In the genomic region with DNA sequence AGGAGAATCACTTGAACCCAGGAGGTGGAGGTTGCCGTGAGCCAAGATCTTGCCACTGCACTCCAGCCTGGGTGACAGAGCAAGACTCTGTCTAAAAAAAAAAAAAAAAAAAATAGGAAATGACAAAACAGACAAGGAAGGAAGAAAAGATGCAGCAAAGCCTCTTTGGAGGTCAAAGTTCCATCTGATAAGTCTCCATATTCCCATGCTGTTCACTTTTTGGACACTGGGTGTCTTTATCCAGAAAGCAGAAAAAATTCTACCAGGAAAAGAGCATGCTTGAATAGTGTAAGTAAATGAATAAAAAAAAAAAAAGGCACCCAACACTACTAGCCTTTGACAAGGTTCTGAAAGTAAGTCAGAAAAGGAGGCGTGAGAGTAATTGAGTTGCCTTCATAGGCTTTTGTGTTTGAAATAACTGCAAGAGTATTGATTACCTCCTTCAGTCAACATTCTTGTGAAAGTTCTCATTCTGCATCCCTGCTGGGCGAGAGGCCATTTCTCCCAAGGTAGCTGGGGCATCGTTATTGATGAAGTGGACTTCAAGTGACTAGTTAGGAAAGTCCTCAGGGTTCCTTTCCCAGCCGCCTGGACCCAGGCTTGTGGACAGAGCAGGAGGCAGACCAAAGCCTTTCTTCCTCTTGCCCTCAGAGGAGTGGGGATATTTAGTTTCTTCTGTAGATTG, we compare ENCODE assay signal across 1 cellular context.
TF ChIP-seq lines count a peak whose summit lies in the region.

No MANE protein-coding gene starts in this region.

TF ChIP-seq in HepG2, 621 proteins besides CTCF, POLR2A, EP300 and RAD21 (continued from another document and continues in another):
- TF ChIP-seq, protein P1, sequence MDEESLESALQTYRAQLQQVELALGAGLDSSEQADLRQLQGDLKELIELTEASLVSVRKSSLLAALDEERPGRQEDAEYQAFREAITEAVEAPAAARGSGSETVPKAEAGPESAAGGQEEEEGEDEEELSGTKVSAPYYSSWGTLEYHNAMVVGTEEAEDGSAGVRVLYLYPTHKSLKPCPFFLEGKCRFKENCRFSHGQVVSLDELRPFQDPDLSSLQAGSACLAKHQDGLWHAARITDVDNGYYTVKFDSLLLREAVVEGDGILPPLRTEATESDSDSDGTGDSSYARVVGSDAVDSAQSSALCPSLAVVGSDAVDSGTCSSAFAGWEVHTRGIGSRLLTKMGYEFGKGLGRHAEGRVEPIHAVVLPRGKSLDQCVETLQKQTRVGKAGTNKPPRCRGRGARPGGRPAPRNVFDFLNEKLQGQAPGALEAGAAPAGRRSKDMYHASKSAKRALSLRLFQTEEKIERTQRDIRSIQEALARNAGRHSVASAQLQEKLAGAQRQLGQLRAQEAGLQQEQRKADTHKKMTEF (CRISPR knock-in tag; IDR thresholded peaks at IDR 0.05): 0 out of 2 replicates have a peak, but pooled peaks have one; percentile 20
- no peak for TF ChIP-seq CHD2 (IDR thresholded peaks at IDR 0.05; ENCODE audit: low read depth, low read length)
- TF ChIP-seq, protein P2, sequence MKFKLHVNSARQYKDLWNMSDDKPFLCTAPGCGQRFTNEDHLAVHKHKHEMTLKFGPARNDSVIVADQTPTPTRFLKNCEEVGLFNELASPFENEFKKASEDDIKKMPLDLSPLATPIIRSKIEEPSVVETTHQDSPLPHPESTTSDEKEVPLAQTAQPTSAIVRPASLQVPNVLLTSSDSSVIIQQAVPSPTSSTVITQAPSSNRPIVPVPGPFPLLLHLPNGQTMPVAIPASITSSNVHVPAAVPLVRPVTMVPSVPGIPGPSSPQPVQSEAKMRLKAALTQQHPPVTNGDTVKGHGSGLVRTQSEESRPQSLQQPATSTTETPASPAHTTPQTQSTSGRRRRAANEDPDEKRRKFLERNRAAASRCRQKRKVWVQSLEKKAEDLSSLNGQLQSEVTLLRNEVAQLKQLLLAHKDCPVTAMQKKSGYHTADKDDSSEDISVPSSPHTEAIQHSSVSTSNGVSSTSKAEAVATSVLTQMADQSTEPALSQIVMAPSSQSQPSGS (CRISPR knock-in tag; IDR thresholded peaks at IDR 0.05): no peak
- TF ChIP-seq, protein P3, sequence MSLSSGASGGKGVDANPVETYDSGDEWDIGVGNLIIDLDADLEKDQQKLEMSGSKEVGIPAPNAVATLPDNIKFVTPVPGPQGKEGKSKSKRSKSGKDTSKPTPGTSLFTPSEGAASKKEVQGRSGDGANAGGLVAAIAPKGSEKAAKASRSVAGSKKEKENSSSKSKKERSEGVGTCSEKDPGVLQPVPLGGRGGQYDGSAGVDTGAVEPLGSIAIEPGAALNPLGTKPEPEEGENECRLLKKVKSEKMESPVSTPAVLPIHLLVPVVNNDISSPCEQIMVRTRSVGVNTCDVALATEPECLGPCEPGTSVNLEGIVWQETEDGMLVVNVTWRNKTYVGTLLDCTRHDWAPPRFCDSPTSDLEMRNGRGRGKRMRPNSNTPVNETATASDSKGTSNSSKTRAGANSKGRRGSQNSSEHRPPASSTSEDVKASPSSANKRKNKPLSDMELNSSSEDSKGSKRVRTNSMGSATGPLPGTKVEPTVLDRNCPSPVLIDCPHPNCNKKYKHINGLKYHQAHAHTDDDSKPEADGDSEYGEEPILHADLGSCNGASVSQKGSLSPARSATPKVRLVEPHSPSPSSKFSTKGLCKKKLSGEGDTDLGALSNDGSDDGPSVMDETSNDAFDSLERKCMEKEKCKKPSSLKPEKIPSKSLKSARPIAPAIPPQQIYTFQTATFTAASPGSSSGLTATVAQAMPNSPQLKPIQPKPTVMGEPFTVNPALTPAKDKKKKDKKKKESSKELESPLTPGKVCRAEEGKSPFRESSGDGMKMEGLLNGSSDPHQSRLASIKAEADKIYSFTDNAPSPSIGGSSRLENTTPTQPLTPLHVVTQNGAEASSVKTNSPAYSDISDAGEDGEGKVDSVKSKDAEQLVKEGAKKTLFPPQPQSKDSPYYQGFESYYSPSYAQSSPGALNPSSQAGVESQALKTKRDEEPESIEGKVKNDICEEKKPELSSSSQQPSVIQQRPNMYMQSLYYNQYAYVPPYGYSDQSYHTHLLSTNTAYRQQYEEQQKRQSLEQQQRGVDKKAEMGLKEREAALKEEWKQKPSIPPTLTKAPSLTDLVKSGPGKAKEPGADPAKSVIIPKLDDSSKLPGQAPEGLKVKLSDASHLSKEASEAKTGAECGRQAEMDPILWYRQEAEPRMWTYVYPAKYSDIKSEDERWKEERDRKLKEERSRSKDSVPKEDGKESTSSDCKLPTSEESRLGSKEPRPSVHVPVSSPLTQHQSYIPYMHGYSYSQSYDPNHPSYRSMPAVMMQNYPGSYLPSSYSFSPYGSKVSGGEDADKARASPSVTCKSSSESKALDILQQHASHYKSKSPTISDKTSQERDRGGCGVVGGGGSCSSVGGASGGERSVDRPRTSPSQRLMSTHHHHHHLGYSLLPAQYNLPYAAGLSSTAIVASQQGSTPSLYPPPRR (CRISPR knock-in tag; IDR thresholded peaks at IDR 0.05; ENCODE audit: borderline replicate concordance): no peak
- TF ChIP-seq RBM39 (IDR thresholded peaks at IDR 0.05; ENCODE audit: low read depth, low read length, poor library complexity, severe bottlenecking): no peak
- TF ChIP-seq DPF2 (CRISPR knock-in tag; IDR thresholded peaks at IDR 0.05; ENCODE audit: borderline replicate concordance, low read depth): no peak
- no peak for TF ChIP-seq ZNF720 (CRISPR knock-in tag; IDR thresholded peaks at IDR 0.05)
- no peak for TF ChIP-seq ZNF121 (CRISPR knock-in tag; IDR thresholded peaks at IDR 0.05)
- no peak for TF ChIP-seq CREB1 (IDR thresholded peaks at IDR 0.05)
- peak; percentile 49; the same call in 1 of the 2 replicates for TF ChIP-seq CREB1 (CRISPR knock-in tag; IDR thresholded peaks at IDR 0.05)
- TF ChIP-seq NBN (conservative IDR thresholded peaks at IDR 0.05): no peak
- no peak for TF ChIP-seq SALL2 (CRISPR knock-in tag; IDR thresholded peaks at IDR 0.05)
- TF ChIP-seq ZFAT (CRISPR knock-in tag; conservative IDR thresholded peaks at IDR 0.05): no peak
- TF ChIP-seq RARG (CRISPR knock-in tag; IDR thresholded peaks at IDR 0.05; ENCODE audit: low read depth): no peak
- TF ChIP-seq, protein P4, sequence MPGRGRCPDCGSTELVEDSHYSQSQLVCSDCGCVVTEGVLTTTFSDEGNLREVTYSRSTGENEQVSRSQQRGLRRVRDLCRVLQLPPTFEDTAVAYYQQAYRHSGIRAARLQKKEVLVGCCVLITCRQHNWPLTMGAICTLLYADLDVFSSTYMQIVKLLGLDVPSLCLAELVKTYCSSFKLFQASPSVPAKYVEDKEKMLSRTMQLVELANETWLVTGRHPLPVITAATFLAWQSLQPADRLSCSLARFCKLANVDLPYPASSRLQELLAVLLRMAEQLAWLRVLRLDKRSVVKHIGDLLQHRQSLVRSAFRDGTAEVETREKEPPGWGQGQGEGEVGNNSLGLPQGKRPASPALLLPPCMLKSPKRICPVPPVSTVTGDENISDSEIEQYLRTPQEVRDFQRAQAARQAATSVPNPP (CRISPR knock-in tag; IDR thresholded peaks at IDR 0.05): no peak
- TF ChIP-seq ISL2 (CRISPR knock-in tag; IDR thresholded peaks at IDR 0.05): 0 out of 2 replicates have a peak, but pooled peaks have one; percentile 30
- TF ChIP-seq THAP11 (CRISPR knock-in tag; IDR thresholded peaks at IDR 0.05): no peak
- 0 out of 2 replicates have a peak, but pooled peaks have one; percentile 21 for TF ChIP-seq KAT8 (CRISPR knock-in tag; IDR thresholded peaks at IDR 0.05)
- TF ChIP-seq ZIK1 (CRISPR knock-in tag; IDR thresholded peaks at IDR 0.05; ENCODE audit: borderline replicate concordance, low read depth): no peak
- no peak for TF ChIP-seq SRF (IDR thresholded peaks at IDR 0.05; ENCODE audit: low read depth, low read length)
- TF ChIP-seq KDM3A (CRISPR knock-in tag; IDR thresholded peaks at IDR 0.05; ENCODE audit: low read depth): no peak
- no peak for TF ChIP-seq ZMYM3 (CRISPR knock-in tag; IDR thresholded peaks at IDR 0.05)
- no peak for TF ChIP-seq ZNF484 (CRISPR knock-in tag; IDR thresholded peaks at IDR 0.05; ENCODE audit: borderline replicate concordance, low read depth)
- TF ChIP-seq ZNF660 (CRISPR knock-in tag; IDR thresholded peaks at IDR 0.05; ENCODE audit: borderline replicate concordance, low read depth): no peak
- no peak for TF ChIP-seq KDM6A (CRISPR knock-in tag; IDR thresholded peaks at IDR 0.05; ENCODE audit: low read depth)
- TF ChIP-seq, protein P5, sequence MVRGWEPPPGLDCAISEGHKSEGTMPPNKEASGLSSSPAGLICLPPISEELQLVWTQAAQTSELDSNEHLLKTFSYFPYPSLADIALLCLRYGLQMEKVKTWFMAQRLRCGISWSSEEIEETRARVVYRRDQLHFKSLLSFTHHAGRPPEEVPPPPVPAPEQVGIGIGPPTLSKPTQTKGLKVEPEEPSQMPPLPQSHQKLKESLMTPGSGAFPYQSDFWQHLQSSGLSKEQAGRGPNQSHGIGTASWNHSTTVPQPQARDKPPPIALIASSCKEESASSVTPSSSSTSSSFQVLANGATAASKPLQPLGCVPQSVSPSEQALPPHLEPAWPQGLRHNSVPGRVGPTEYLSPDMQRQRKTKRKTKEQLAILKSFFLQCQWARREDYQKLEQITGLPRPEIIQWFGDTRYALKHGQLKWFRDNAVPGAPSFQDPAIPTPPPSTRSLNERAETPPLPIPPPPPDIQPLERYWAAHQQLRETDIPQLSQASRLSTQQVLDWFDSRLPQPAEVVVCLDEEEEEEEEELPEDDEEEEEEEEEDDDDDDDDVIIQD (CRISPR knock-in tag; IDR thresholded peaks at IDR 0.05; ENCODE audit: low read depth): no peak
- no peak for TF ChIP-seq ARNT2 (CRISPR knock-in tag; IDR thresholded peaks at IDR 0.05; ENCODE audit: low read depth)
- TF ChIP-seq, protein P6, sequence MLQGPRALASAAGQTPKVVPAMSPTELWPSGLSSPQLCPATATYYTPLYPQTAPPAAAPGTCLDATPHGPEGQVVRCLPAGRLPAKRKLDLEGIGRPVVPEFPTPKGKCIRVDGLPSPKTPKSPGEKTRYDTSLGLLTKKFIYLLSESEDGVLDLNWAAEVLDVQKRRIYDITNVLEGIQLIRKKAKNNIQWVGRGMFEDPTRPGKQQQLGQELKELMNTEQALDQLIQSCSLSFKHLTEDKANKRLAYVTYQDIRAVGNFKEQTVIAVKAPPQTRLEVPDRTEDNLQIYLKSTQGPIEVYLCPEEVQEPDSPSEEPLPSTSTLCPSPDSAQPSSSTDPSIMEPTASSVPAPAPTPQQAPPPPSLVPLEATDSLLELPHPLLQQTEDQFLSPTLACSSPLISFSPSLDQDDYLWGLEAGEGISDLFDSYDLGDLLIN (CRISPR knock-in tag; IDR thresholded peaks at IDR 0.05; ENCODE audit: borderline replicate concordance): no peak
- TF ChIP-seq, protein P7, sequence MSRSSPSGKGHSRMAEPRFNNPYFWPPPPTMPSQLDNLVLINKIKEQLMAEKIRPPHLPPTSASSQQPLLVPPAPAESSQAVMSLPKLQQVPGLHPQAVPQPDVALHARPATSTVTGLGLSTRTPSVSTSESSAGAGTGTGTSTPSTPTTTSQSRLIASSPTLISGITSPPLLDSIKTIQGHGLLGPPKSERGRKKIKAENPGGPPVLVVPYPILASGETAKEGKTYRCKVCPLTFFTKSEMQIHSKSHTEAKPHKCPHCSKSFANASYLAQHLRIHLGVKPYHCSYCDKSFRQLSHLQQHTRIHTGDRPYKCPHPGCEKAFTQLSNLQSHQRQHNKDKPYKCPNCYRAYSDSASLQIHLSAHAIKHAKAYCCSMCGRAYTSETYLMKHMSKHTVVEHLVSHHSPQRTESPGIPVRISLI (CRISPR knock-in tag; IDR thresholded peaks at IDR 0.05; ENCODE audit: borderline replicate concordance): peak; percentile 92; the same call in 1 of the 2 replicates
- TF ChIP-seq ZNF264 (CRISPR knock-in tag; IDR thresholded peaks at IDR 0.05): no peak
- no peak for TF ChIP-seq POGZ (CRISPR knock-in tag; IDR thresholded peaks at IDR 0.05)
- TF ChIP-seq TSC22D2 (CRISPR knock-in tag; IDR thresholded peaks at IDR 0.05; ENCODE audit: borderline replicate concordance): no peak
- TF ChIP-seq BHLHE40 (IDR thresholded peaks at IDR 0.05; ENCODE audit: low read length): no peak
- TF ChIP-seq ZBTB38 (CRISPR knock-in tag; IDR thresholded peaks at IDR 0.05): no peak
- no peak for TF ChIP-seq SRSF9 (IDR thresholded peaks at IDR 0.05; ENCODE audit: borderline replicate concordance, insufficient read depth, low read depth, low read length, poor library complexity, severe bottlenecking)
- 0 out of 2 replicates have a peak, but pooled peaks have one; percentile 10 for TF ChIP-seq SALL1 (CRISPR knock-in tag; IDR thresholded peaks at IDR 0.05)
- no peak for TF ChIP-seq ZNF232 (CRISPR knock-in tag; IDR thresholded peaks at IDR 0.05; ENCODE audit: borderline replicate concordance)
- peak; percentile 53 for TF ChIP-seq FOXA3 (CRISPR knock-in tag; IDR thresholded peaks at IDR 0.05)
- TF ChIP-seq, protein P8, sequence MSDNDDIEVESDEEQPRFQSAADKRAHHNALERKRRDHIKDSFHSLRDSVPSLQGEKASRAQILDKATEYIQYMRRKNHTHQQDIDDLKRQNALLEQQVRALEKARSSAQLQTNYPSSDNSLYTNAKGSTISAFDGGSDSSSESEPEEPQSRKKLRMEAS (IDR thresholded peaks at IDR 0.05): no peak
- TF ChIP-seq ZNF382 (CRISPR knock-in tag; IDR thresholded peaks at IDR 0.05; ENCODE audit: borderline replicate concordance): no peak
- TF ChIP-seq NRL (CRISPR knock-in tag; IDR thresholded peaks at IDR 0.05; ENCODE audit: borderline replicate concordance): no peak
- no peak for TF ChIP-seq ZSCAN25 (CRISPR knock-in tag; IDR thresholded peaks at IDR 0.05)
- TF ChIP-seq ZNF543 (CRISPR knock-in tag; IDR thresholded peaks at IDR 0.05): no peak
- TF ChIP-seq, protein P9, sequence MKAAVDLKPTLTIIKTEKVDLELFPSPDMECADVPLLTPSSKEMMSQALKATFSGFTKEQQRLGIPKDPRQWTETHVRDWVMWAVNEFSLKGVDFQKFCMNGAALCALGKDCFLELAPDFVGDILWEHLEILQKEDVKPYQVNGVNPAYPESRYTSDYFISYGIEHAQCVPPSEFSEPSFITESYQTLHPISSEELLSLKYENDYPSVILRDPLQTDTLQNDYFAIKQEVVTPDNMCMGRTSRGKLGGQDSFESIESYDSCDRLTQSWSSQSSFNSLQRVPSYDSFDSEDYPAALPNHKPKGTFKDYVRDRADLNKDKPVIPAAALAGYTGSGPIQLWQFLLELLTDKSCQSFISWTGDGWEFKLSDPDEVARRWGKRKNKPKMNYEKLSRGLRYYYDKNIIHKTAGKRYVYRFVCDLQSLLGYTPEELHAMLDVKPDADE (CRISPR knock-in tag; IDR thresholded peaks at IDR 0.05): no peak
- no peak for TF ChIP-seq REXO4 (CRISPR knock-in tag; IDR thresholded peaks at IDR 0.05; ENCODE audit: borderline replicate concordance)
- TF ChIP-seq ZNF737 (CRISPR knock-in tag; IDR thresholded peaks at IDR 0.05; ENCODE audit: borderline replicate concordance): no peak
- no peak for TF ChIP-seq U2AF2 (IDR thresholded peaks at IDR 0.05; ENCODE audit: low read depth, low read length)
- TF ChIP-seq, protein P10, sequence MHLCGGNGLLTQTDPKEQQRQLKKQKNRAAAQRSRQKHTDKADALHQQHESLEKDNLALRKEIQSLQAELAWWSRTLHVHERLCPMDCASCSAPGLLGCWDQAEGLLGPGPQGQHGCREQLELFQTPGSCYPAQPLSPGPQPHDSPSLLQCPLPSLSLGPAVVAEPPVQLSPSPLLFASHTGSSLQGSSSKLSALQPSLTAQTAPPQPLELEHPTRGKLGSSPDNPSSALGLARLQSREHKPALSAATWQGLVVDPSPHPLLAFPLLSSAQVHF (CRISPR knock-in tag; IDR thresholded peaks at IDR 0.05): no peak
